In genomic region chr13:73248711-73249580, GRCh38 we compare ENCODE assay signal across 13 cellular contexts.
A peak's percentile ranks its signal among the peaks of the same experiment; 100 is the strongest.
DNase-seq lines count a peak whose midpoint lies in the region; ATAC-seq, FAIRE-seq and TF ChIP-seq lines count a peak whose summit lies in the region.
"Had no signal": no experiment of that assay in that cellular context is flagged by ENCODE, and none has a peak within 500 bp of the region (broad histone marks: within the 10 kb centered on the region; RNA-seq: fewer than 3 reads in every experiment).

No MANE protein-coding gene starts in this region.

- 25% methylated on average over 7 of the region's 7 CpGs for WGBS in smooth muscle cell (ENCODE audit: low lambda C conversion rate)

- intact Hi-C loops in kidney (cut with DNase I) = no loop called here

- H3K36me3 ChIP-seq in kidney (ENCODE audit: control insufficient read depth in 1 of 2, insufficient read depth in 2 of 2, low read length in 2 of 2) (no peaks in the 10 kb centered on the region), smooth muscle cell (ENCODE audit: low read depth) (no peaks in the 10 kb centered on the region)
- H3K36me3 ChIP-seq: tibial artery had no signal

- no peaks in the 10 kb centered on the region for H3K9me3 ChIP-seq in kidney (ENCODE audit: control insufficient read depth in 1 of 2, low read length in 2 of 2)
- H3K9me3 ChIP-seq in smooth muscle cell (replicated peaks; ENCODE audit: low read depth) = no peaks in the 10 kb centered on the region
- H3K9me3 ChIP-seq: tibial artery had no signal

- peaks cover 11% of the 10 kb centered on the region for H3F3A ChIP-seq in smooth muscle cell (ENCODE audit: low read depth)

- FAIRE-seq in kidney (lab: Jason Lieb, UNC) = no peak

- DNase-seq in DMS 273 (lab: John Stamatoyannopoulos, UW; ENCODE audit: unreplicated experiment) = peak; percentile 17
- no peak for DNase-seq in DMS 273 treated with DMSO at 0.1 percent for 48 hours (lab: John Stamatoyannopoulos, UW)
- peak; percentile 8 for DNase-seq in amniotic epithelial cell (ENCODE audit: low read depth)
- DNase-seq in kidney = no peak
- no peak for DNase-seq in smooth muscle cell (lab: John Stamatoyannopoulos, UW; ENCODE audit: unreplicated experiment)
- no peak for DNase-seq in NCI-H187 treated with DMSO at 0.1 percent for 48 hours (lab: John Stamatoyannopoulos, UW)
- DNase-seq in activated T-cell treated with anti-CD3 and anti-CD28 coated beads, Interleukin-2, amount 50 U/mL, for 72 hours = no peak
- DNase-seq: 8988T, DND-41, NCI-H774, tibial artery had no signal

- H3K27me3 Mint-ChIP-seq in activated T-cell treated with anti-CD3 and anti-CD28 coated beads, Interleukin-2, amount 50 U/mL, for 72 hours (ENCODE audit: low read depth) = no peaks in the 10 kb centered on the region
- H3K27me3 Mint-ChIP-seq: IgD-negative memory B cell had no signal

- no peak overlapping the region for H3K27ac Mint-ChIP-seq in activated T-cell treated with anti-CD3 and anti-CD28 coated beads, Interleukin-2, amount 50 U/mL, for 72 hours
- H3K27ac Mint-ChIP-seq: IgD-negative memory B cell had no signal

- H3K4me1 ChIP-seq in kidney (ENCODE audit: control insufficient read depth in 1 of 2, insufficient read depth in 1 of 2, low read depth in 1 of 2, low read length in 2 of 2) (no peaks in the 10 kb centered on the region), smooth muscle cell (ENCODE audit: low read depth) (peaks cover 23% of the 10 kb centered on the region)
- H3K4me1 ChIP-seq: tibial artery had no signal

- H3K4me3 ChIP-seq in kidney (ENCODE audit: low read length in 2 of 2) (no peak overlapping the region), smooth muscle cell (no peak overlapping the region)
- H3K4me3 ChIP-seq: tibial artery had no signal

- no peaks in the 10 kb centered on the region for H3K4me1 Mint-ChIP-seq in activated T-cell treated with anti-CD3 and anti-CD28 coated beads, Interleukin-2, amount 50 U/mL, for 72 hours (ENCODE audit: low read depth)
- H3K4me1 Mint-ChIP-seq: IgD-negative memory B cell had no signal

- no peaks in the 10 kb centered on the region for H3K27me3 ChIP-seq in smooth muscle cell (ENCODE audit: low read depth)
- H3K27me3 ChIP-seq: tibial artery had no signal

- peak overlapping the region; percentile 26 to 36 for H3K27ac ChIP-seq in kidney (ENCODE audit: low read depth in 2 of 2, low read length in 2 of 2)
- H3K27ac ChIP-seq in smooth muscle cell (ENCODE audit: low read depth) = peak overlapping the region; percentile 37
- H3K27ac ChIP-seq: tibial artery had no signal

- H3K4me2 ChIP-seq in smooth muscle cell = peak overlapping the region; percentile 63

- no peaks in the 10 kb centered on the region for H3K79me2 ChIP-seq in smooth muscle cell (ENCODE audit: low read depth)

- no peaks in the 10 kb centered on the region for H4K20me1 ChIP-seq in smooth muscle cell (ENCODE audit: low read depth)

- TF ChIP-seq CTCF in kidney (IDR thresholded peaks at IDR 0.05; ENCODE audit: borderline replicate concordance, extremely low read depth, insufficient read depth) (no peak), smooth muscle cell (IDR thresholded peaks at IDR 0.05; ENCODE audit: borderline replicate concordance, insufficient read depth, poor library complexity, severe bottlenecking) (no peak)

- no peak for ATAC-seq in HG03108 (IDR thresholded peaks at IDR 0.05; ENCODE audit: unreplicated experiment)
- ATAC-seq in activated T-cell treated with anti-CD3 and anti-CD28 coated beads, Interleukin-2, amount 50 U/mL, for 72 hours (replicated peaks in 1 of 2) = no peak

- H3K4me3 Mint-ChIP-seq in activated T-cell treated with anti-CD3 and anti-CD28 coated beads, Interleukin-2, amount 50 U/mL, for 72 hours = no peak overlapping the region
- H3K4me3 Mint-ChIP-seq: IgD-negative memory B cell had no signal

- H2AFZ ChIP-seq in smooth muscle cell (ENCODE audit: low read depth) = peak overlapping the region; percentile 44

- H3K9ac ChIP-seq in kidney (ENCODE audit: low read length in 2 of 2) (no peak overlapping the region), smooth muscle cell (ENCODE audit: low read depth) (no peak overlapping the region)

- H3K9me3 Mint-ChIP-seq in activated T-cell treated with anti-CD3 and anti-CD28 coated beads, Interleukin-2, amount 50 U/mL, for 72 hours = no peaks in the 10 kb centered on the region

- H3K36me3 Mint-ChIP-seq in activated T-cell treated with anti-CD3 and anti-CD28 coated beads, Interleukin-2, amount 50 U/mL, for 72 hours (ENCODE audit: insufficient read depth in 2 of 2) = no peaks in the 10 kb centered on the region
- H3K36me3 Mint-ChIP-seq: IgD-negative memory B cell had no signal

Comparison
In these comparisons a context has a peak if more than half of its experiments do, and no peak if none do; other contexts are left out.
1. DNase-seq: peak in DMS 273 (single experiment) and amniotic epithelial cell (single experiment); none in DMS 273 treated with DMSO at 0.1 percent for 48 hours (single experiment), kidney (single experiment), smooth muscle cell (single experiment), NCI-H187 treated with DMSO at 0.1 percent for 48 hours (single experiment) and activated T-cell treated with anti-CD3 and anti-CD28 coated beads, Interleukin-2, amount 50 U/mL, for 72 hours (0 of 2).